ENCODE assay signal across 1 cellular context in genomic region chr1:33120436-33121231, GRCh38.
TF ChIP-seq lines count a peak whose summit lies in the region.

No MANE protein-coding gene starts in this region.

TF ChIP-seq in K562, 482 proteins besides CTCF, POLR2A, EP300 and RAD21:
- TF ChIP-seq ZNF699 (CRISPR knock-in tag; IDR thresholded peaks at IDR 0.05; ENCODE audit: insufficient replicate concordance), result no peak
- no peak for TF ChIP-seq PHTF2 (CRISPR knock-in tag; IDR thresholded peaks at IDR 0.05)
- TF ChIP-seq SMARCA4 (IDR thresholded peaks at IDR 0.05), result no peak
- no peak for TF ChIP-seq ZNF24 (IDR thresholded peaks at IDR 0.05)
- no peak for TF ChIP-seq TAF9B (IDR thresholded peaks at IDR 0.05; ENCODE audit: partially characterized antibody)
- TF ChIP-seq ZNF609 (CRISPR knock-in tag; IDR thresholded peaks at IDR 0.05; ENCODE audit: borderline replicate concordance), result no peak
- no peak for TF ChIP-seq KLF13 (tag; IDR thresholded peaks at IDR 0.05; ENCODE audit: borderline replicate concordance, low read depth)
- TF ChIP-seq HNRNPK (IDR thresholded peaks at IDR 0.05; ENCODE audit: low read depth, low read length, poor library complexity, severe bottlenecking), result no peak
- TF ChIP-seq ATF3 (IDR thresholded peaks at IDR 0.05), result no peak
- no peak for TF ChIP-seq ATF3 (CRISPR knock-in tag; conservative IDR thresholded peaks at IDR 0.05)
- TF ChIP-seq RFX1 (IDR thresholded peaks at IDR 0.05), result no peak
- no peak for TF ChIP-seq KAT8 (IDR thresholded peaks at IDR 0.05; ENCODE audit: low read depth)
- TF ChIP-seq SRSF7 (optimal IDR thresholded peaks at IDR 0.05; ENCODE audit: low read depth, low read length), result no peak
- no peak for TF ChIP-seq YY1 (IDR thresholded peaks at IDR 0.05; ENCODE audit: borderline replicate concordance in 1 of 3, control insufficient read depth in 1 of 3, extremely low read depth in 1 of 3, insufficient read depth in 3 of 3, insufficient read length in 1 of 3, insufficient replicate concordance in 2 of 3, low read depth in 1 of 3, low read length in 2 of 3)
- no peak for TF ChIP-seq NFXL1 (CRISPR knock-in tag; IDR thresholded peaks at IDR 0.05)
- TF ChIP-seq ELF1 (tag; IDR thresholded peaks at IDR 0.05), result no peak
- TF ChIP-seq ZNF316 (IDR thresholded peaks at IDR 0.05), result no peak
- no peak for TF ChIP-seq CBFA2T3 (IDR thresholded peaks at IDR 0.05)
- no peak for TF ChIP-seq ZNF695 (CRISPR knock-in tag; IDR thresholded peaks at IDR 0.05)
- TF ChIP-seq E2F4 (CRISPR knock-in tag; IDR thresholded peaks at IDR 0.05; ENCODE audit: low read depth), result no peak
- TF ChIP-seq FOXP4 (CRISPR knock-in tag; IDR thresholded peaks at IDR 0.05; ENCODE audit: borderline replicate concordance), result no peak
